Comparison of ENCODE assay signal across 8 cellular contexts in the genomic region with DNA sequence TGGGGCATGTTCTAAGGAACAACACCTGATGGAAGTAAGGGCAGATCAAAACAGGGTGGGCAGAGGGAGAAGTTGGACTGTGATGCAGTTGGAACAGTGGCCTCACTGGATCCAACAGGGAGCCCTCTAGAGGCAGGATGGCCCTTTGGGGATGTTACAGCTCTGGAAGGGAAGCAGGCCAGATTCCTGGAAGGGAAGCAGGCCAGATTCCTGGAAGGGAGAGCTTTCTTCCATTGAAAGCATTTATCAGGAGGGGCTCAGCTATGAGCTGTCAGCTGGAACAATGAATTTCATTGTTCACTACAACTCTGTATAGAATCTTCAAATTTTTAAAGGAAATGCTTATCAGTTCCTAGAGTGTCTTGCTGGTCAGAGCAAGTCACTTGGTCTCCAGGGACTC. TPM values are rescaled to one million over a fixed set of nuclear protein-coding genes. Genes with fewer than 3 reads are reported as not detected.
DNase-seq lines count a peak whose midpoint lies in the region; ATAC-seq and TF ChIP-seq lines count a peak whose summit lies in the region.

No MANE protein-coding gene starts in this region.

- no peaks in the 10 kb centered on the region for H3K4me1 ChIP-seq in RWPE2 (ENCODE audit: insufficient read depth, poor library complexity, severe bottlenecking)

- no peak overlapping the region for H3K4me3 ChIP-seq in GM12875 (ENCODE audit: low read depth, low read length)
- no peak overlapping the region for H3K4me3 ChIP-seq in RWPE2 (ENCODE audit: severe bottlenecking)

- H3K9me3 Mint-ChIP-seq in T-helper 2 cell treated with Interferon-gamma antibody and Interleukin-4, amounts not matched to agents 5 μg/mL and 100 μg/mL, for 36 hours = no peaks in the 10 kb centered on the region
- no peaks in the 10 kb centered on the region for H3K9me3 Mint-ChIP-seq in activated CD4-positive, alpha-beta T cell treated with anti-CD3 and anti-CD28 coated beads, Interleukin-2, amount 10 ng/mL, durations not matched to agents 7 days and 5 days

- TF ChIP-seq CTCF in GM12875 (IDR thresholded peaks at IDR 0.05; ENCODE audit: borderline replicate concordance, insufficient read depth, low read depth, low read length) (peak; percentile 18; the same call in 1 of the 2 replicates), RWPE2 (IDR thresholded peaks at IDR 0.05; ENCODE audit: poor library complexity, severe bottlenecking) (peak; percentile 59)

- CTCF ChIA-PET in activated CD4-positive, alpha-beta T cell treated with anti-CD3 and anti-CD28 coated beads, Interleukin-2, amount 10 ng/mL, durations not matched to agents 7 days and 5 days (lab: Charles Lee) = interaction anchor here (0.9 kb wide), 2 partner anchors 17 to 20 kb away, joined by 3 read pairs; a partner anchor contains a TSS

- no peak overlapping the region for H3K27ac ChIP-seq in RWPE2 (ENCODE audit: poor library complexity, severe bottlenecking)

- POLR2A ChIA-PET in activated CD4-positive, alpha-beta T cell treated with anti-CD3 and anti-CD28 coated beads, Interleukin-2, amount 10 ng/mL, durations not matched to agents 7 days and 5 days (lab: Charles Lee) = no interaction called here

- H3K4me1 Mint-ChIP-seq in T-helper 2 cell treated with Interferon-gamma antibody and Interleukin-4, amounts not matched to agents 5 μg/mL and 100 μg/mL, for 36 hours (ENCODE audit: low read depth) = no peaks in the 10 kb centered on the region
- H3K4me1 Mint-ChIP-seq in activated CD4-positive, alpha-beta T cell treated with anti-CD3 and anti-CD28 coated beads, Interleukin-2, amount 10 ng/mL, durations not matched to agents 7 days and 5 days = peaks cover 7% of the 10 kb centered on the region

- H3K4me3 Mint-ChIP-seq in T-helper 2 cell treated with Interferon-gamma antibody and Interleukin-4, amounts not matched to agents 5 μg/mL and 100 μg/mL, for 36 hours = no peak overlapping the region
- H3K4me3 Mint-ChIP-seq in activated CD4-positive, alpha-beta T cell treated with anti-CD3 and anti-CD28 coated beads, Interleukin-2, amount 10 ng/mL, durations not matched to agents 7 days and 5 days = no peak overlapping the region

- peak; percentile 65 for ATAC-seq in RWPE2 (ENCODE audit: low read depth)
- ATAC-seq in HG03439 (IDR thresholded peaks at IDR 0.05; ENCODE audit: unreplicated experiment) = no peak

- H3K36me3 ChIP-seq in RWPE2 (ENCODE audit: low read depth) = no peaks in the 10 kb centered on the region

- no peak overlapping the region for H3K27ac Mint-ChIP-seq in T-helper 2 cell treated with Interferon-gamma antibody and Interleukin-4, amounts not matched to agents 5 μg/mL and 100 μg/mL, for 36 hours
- H3K27ac Mint-ChIP-seq in activated CD4-positive, alpha-beta T cell treated with anti-CD3 and anti-CD28 coated beads, Interleukin-2, amount 10 ng/mL, durations not matched to agents 7 days and 5 days = no peak overlapping the region

- H3K9me3 ChIP-seq in RWPE2 (ENCODE audit: severe bottlenecking) = no peaks in the 10 kb centered on the region

- no peaks in the 10 kb centered on the region for H3K27me3 ChIP-seq in RWPE2 (ENCODE audit: insufficient read depth, poor library complexity, severe bottlenecking)

- no peaks in the 10 kb centered on the region for H3K27me3 Mint-ChIP-seq in T-helper 2 cell treated with Interferon-gamma antibody and Interleukin-4, amounts not matched to agents 5 μg/mL and 100 μg/mL, for 36 hours (ENCODE audit: low read depth)
- peaks cover 2% of the 10 kb centered on the region for H3K27me3 Mint-ChIP-seq in activated CD4-positive, alpha-beta T cell treated with anti-CD3 and anti-CD28 coated beads, Interleukin-2, amount 10 ng/mL, durations not matched to agents 7 days and 5 days

- H3K36me3 Mint-ChIP-seq in T-helper 2 cell treated with Interferon-gamma antibody and Interleukin-4, amounts not matched to agents 5 μg/mL and 100 μg/mL, for 36 hours (ENCODE audit: low read depth) = no peaks in the 10 kb centered on the region
- no peaks in the 10 kb centered on the region for H3K36me3 Mint-ChIP-seq in activated CD4-positive, alpha-beta T cell treated with anti-CD3 and anti-CD28 coated beads, Interleukin-2, amount 10 ng/mL, durations not matched to agents 7 days and 5 days (ENCODE audit: low read depth)

- DNase-seq in RWPE2 (ENCODE audit: low spot score) = no peak
- DNase-seq in foreskin melanocyte = peak; percentile 84
- DNase-seq in renal cortical epithelial cell (ENCODE audit: low read depth) = peak; percentile 31
- DNase-seq in T-helper 2 cell treated with Interferon-gamma antibody and Interleukin-4, amounts not matched to agents 5 μg/mL and 100 μg/mL, for 36 hours (ENCODE audit: low spot score) = no peak
- no peak for DNase-seq in stimulated activated CD4-positive, alpha-beta T cell treated with anti-CD3 and anti-CD28 coated beads, Interleukin-12 subunit alpha, Interleukin-12 subunit beta, amount 100 ng/mL, for 4 hours
- DNase-seq in activated CD4-positive, alpha-beta T cell treated with anti-CD3 and anti-CD28 coated beads, Interleukin-2, amount 10 ng/mL, durations not matched to agents 7 days and 5 days = no peak

RNA-seq across cellular contexts. Expression of a gene that starts 17.7 kb away (rescaled TPM):
- 9.0 and 20.1 TPM in 2 replicates for total RNA-seq in renal cortical epithelial cell
- 1 to 10 TPM; 1.4 to 1.9 TPM for total RNA-seq in activated CD4-positive, alpha-beta T cell treated with anti-CD3 and anti-CD28 coated beads, Interleukin-2, amount 10 ng/mL, durations not matched to agents 7 days and 5 days

Comparison
In these comparisons a context has a peak if more than half of its experiments do, and no peak if none do; other contexts are left out.
1. DNase-seq: peak in foreskin melanocyte (single experiment) and renal cortical epithelial cell (single experiment); none in RWPE2 (single experiment), T-helper 2 cell treated with Interferon-gamma antibody and Interleukin-4, amounts not matched to agents 5 μg/mL and 100 μg/mL, for 36 hours (single experiment), stimulated activated CD4-positive, alpha-beta T cell treated with anti-CD3 and anti-CD28 coated beads, Interleukin-12 subunit alpha, Interleukin-12 subunit beta, amount 100 ng/mL, for 4 hours (single experiment) and activated CD4-positive, alpha-beta T cell treated with anti-CD3 and anti-CD28 coated beads, Interleukin-2, amount 10 ng/mL, durations not matched to agents 7 days and 5 days (single experiment).